ENCODE assay signal across 1 cellular context in genomic region chr20:50464026-50464724, GRCh38.
TF ChIP-seq lines count a peak whose summit lies in the region.

No MANE protein-coding gene starts in this region.

TF ChIP-seq in GM23338, 12 proteins besides CTCF, POLR2A, EP300 and RAD21 (continued from another document):
- no peak for TF ChIP-seq ZNF462 (CRISPR knock-in tag; IDR thresholded peaks at IDR 0.05)
